Comparison of ENCODE assay signal across 9 cellular contexts in genomic region chr7:22563115-22563514, GRCh38.
DNase-seq lines count a peak whose midpoint lies in the region; ATAC-seq, FAIRE-seq and TF ChIP-seq lines count a peak whose summit lies in the region.
"Had no signal": no experiment of that assay in that cellular context is flagged by ENCODE, and none has a peak within 500 bp of the region (broad histone marks: within the 10 kb centered on the region; RNA-seq: fewer than 3 reads in every experiment).

No MANE protein-coding gene starts in this region.

- H4K20me1 ChIP-seq in astrocyte (ENCODE audit: insufficient read depth, low read length): no peaks in the 10 kb centered on the region
- no peaks in the 10 kb centered on the region for H4K20me1 ChIP-seq in neural cell (ENCODE audit: insufficient read depth)

- H3K9me3 ChIP-seq in HUES64 (ENCODE audit: insufficient read depth, low read depth, low read length) (no peaks in the 10 kb centered on the region), astrocyte (ENCODE audit: insufficient read depth, low read depth, low read length) (no peaks in the 10 kb centered on the region), neural cell (ENCODE audit: low read length) (no peaks in the 10 kb centered on the region)

- H3K4me3 ChIP-seq in HUES64 (ENCODE audit: low read length) (no peak overlapping the region), astrocyte (ENCODE audit: insufficient read depth, low read depth, low read length) (peak overlapping the region; percentile 22), neural cell (ENCODE audit: low read length) (no peak overlapping the region)

- peaks cover 53% of the 10 kb centered on the region for H3K4me1 Mint-ChIP-seq in astrocyte (ENCODE audit: low read depth, unreplicated experiment)

- H3K27ac ChIP-seq in HUES64 (ENCODE audit: low read depth, low read length): peak overlapping the region; percentile 29; the same call in 1 of the 2 replicates
- H3K27ac ChIP-seq in astrocyte (ENCODE audit: low read depth, low read length): peak overlapping the region; percentile 99
- no peak overlapping the region for H3K27ac ChIP-seq in neural cell (ENCODE audit: low read length)
- H3K27ac ChIP-seq: HL-60 had no signal

- no peaks in the 10 kb centered on the region for H3K27me3 Mint-ChIP-seq in astrocyte (ENCODE audit: low read depth, unreplicated experiment)

- H2AFZ ChIP-seq in astrocyte (ENCODE audit: low read depth, low read length): no peak overlapping the region
- H2AFZ ChIP-seq in neural cell (ENCODE audit: low read depth, low read length): peak overlapping the region; percentile 7

- H3K36me3 Mint-ChIP-seq in astrocyte (ENCODE audit: low read depth, unreplicated experiment): no peaks in the 10 kb centered on the region

- peak overlapping the region; percentile 85 for H3K27ac Mint-ChIP-seq in astrocyte (ENCODE audit: unreplicated experiment)

- H3K36me3 ChIP-seq in HUES64 (ENCODE audit: insufficient read depth, low read length): no peaks in the 10 kb centered on the region
- H3K36me3 ChIP-seq in astrocyte (ENCODE audit: insufficient read depth, low read length): no peaks in the 10 kb centered on the region
- H3K36me3 ChIP-seq in neural cell (ENCODE audit: insufficient read depth, low read length): no peaks in the 10 kb centered on the region

- no peaks in the 10 kb centered on the region for H3K9me2 ChIP-seq in neural cell (ENCODE audit: insufficient read depth, low read length)

- peak overlapping the region; percentile 2 for H3K4me3 Mint-ChIP-seq in astrocyte (ENCODE audit: unreplicated experiment)

- peaks cover 9% of the 10 kb centered on the region for H3K79me2 ChIP-seq in astrocyte (ENCODE audit: insufficient read depth, low read length)
- no peaks in the 10 kb centered on the region for H3K79me2 ChIP-seq in neural cell (replicated peaks; ENCODE audit: insufficient read depth, low read length)

- 42% methylated on average over 8 of the region's 9 CpGs for WGBS in HUES64

- H3F3A ChIP-seq in neural cell (ENCODE audit: insufficient read depth, low read length, poor library complexity, severe bottlenecking): no peaks in the 10 kb centered on the region

- H3K9me3 Mint-ChIP-seq in astrocyte (ENCODE audit: unreplicated experiment): no peaks in the 10 kb centered on the region

- no peak for DNase-seq in astrocyte (ENCODE audit: low read depth)
- DNase-seq in urothelium cell line (ENCODE audit: low spot score): no peak
- no peak for DNase-seq in NCI-H526 treated with DMSO at 0.1 percent for 48 hours (lab: John Stamatoyannopoulos, UW)
- DNase-seq in iPS-NIHi11 (ENCODE audit: low spot score): no peak

- TF ChIP-seq EP300 in neural cell (conservative IDR thresholded peaks at IDR 0.05; ENCODE audit: poor library complexity, severe bottlenecking): no peak

- FAIRE-seq in astrocyte (lab: Jason Lieb, UNC): no peak
- no peak for FAIRE-seq in urothelium cell line (lab: Jason Lieb, UNC)

- H3K9ac ChIP-seq in HUES64 (ENCODE audit: low read depth, low read length): 0 out of 2 replicates have a peak overlapping the region, but pooled peaks have one; percentile 24
- H3K9ac ChIP-seq in astrocyte (ENCODE audit: low read length): peak overlapping the region; percentile 87
- H3K9ac ChIP-seq in neural cell (ENCODE audit: low read length): no peak overlapping the region

- H3K4me2 ChIP-seq in astrocyte (ENCODE audit: low read length) (peak overlapping the region; percentile 79), neural cell (ENCODE audit: low read length) (no peak overlapping the region)

- no peak for TF ChIP-seq CTCF in astrocyte (IDR thresholded peaks at IDR 0.05; ENCODE audit: insufficient read depth, low read depth, low read length)
- no peak for TF ChIP-seq CTCF in neural cell (IDR thresholded peaks at IDR 0.05; ENCODE audit: poor library complexity, severe bottlenecking)

- H3K4me1 ChIP-seq in HUES64 (ENCODE audit: insufficient read depth, low read length) (peaks cover 58% of the 10 kb centered on the region), astrocyte (ENCODE audit: insufficient read depth, low read length) (peaks cover 63% of the 10 kb centered on the region)

- no peak for TF ChIP-seq RAD21 in neural cell (conservative IDR thresholded peaks at IDR 0.05)

- H3K27me3 ChIP-seq in HUES64 (ENCODE audit: insufficient read depth, low read length) (no peaks in the 10 kb centered on the region), astrocyte (ENCODE audit: insufficient read depth, low read length) (no peaks in the 10 kb centered on the region), neural cell (ENCODE audit: insufficient read depth, low read depth, low read length) (no peaks in the 10 kb centered on the region)

- ATAC-seq in GM18511 (IDR thresholded peaks at IDR 0.05; ENCODE audit: unreplicated experiment) (peak; percentile 38), HG03378 (IDR thresholded peaks at IDR 0.05; ENCODE audit: unreplicated experiment) (no peak)

TF ChIP-seq in neural cell, 6 proteins besides CTCF, POLR2A, EP300 and RAD21:
- TF ChIP-seq EZH2 (IDR thresholded peaks at IDR 0.05; ENCODE audit: borderline replicate concordance, insufficient read depth, low read length, poor library complexity, severe bottlenecking) (no peak), TAF1 (IDR thresholded peaks at IDR 0.05; ENCODE audit: low read depth) (no peak), MXI1 (conservative IDR thresholded peaks at IDR 0.05; ENCODE audit: poor library complexity, severe bottlenecking) (no peak), REST (IDR thresholded peaks at IDR 0.05; ENCODE audit: borderline replicate concordance) (no peak), POLR2AphosphoS5 (IDR thresholded peaks at IDR 0.05) (no peak), SMC3 (conservative IDR thresholded peaks at IDR 0.05; ENCODE audit: poor library complexity) (no peak)
